8 cellular contexts compared by ENCODE assay signal in genomic region chr11:123430736-123431356, GRCh38. TPM values are rescaled to one million over a fixed set of nuclear protein-coding genes. Genes with fewer than 3 reads are reported as not detected.
DNase-seq lines count a peak whose midpoint lies in the region; TF ChIP-seq lines count a peak whose summit lies in the region.

No MANE protein-coding gene starts in this region.

- H3K27me3 Mint-ChIP-seq in neural crest cell (ENCODE audit: low read depth): peaks cover 31% of the 10 kb centered on the region

- no peaks in the 10 kb centered on the region for H3K36me3 ChIP-seq in H7 (replicated peaks; ENCODE audit: control insufficient read depth, insufficient read depth, low read length)
- no peaks in the 10 kb centered on the region for H3K36me3 ChIP-seq in tibial nerve

- H3K9me3 ChIP-seq in tibial nerve: no peaks in the 10 kb centered on the region

- H3K4me3 ChIP-seq in H7 (ENCODE audit: insufficient read depth, low read depth, low read length) (peak overlapping the region; percentile 94), foreskin fibroblast (ENCODE audit: low read depth in 1 of 2, low read length in 2 of 2) (peak overlapping the region; percentile 78 to 83), tibial nerve (peak overlapping the region; percentile 30 to 60 (median 44))

- peak overlapping the region; percentile 86 for H3K4me3 Mint-ChIP-seq in neural crest cell

- TF ChIP-seq CTCF in foreskin fibroblast (IDR thresholded peaks at IDR 0.05; ENCODE audit: low read depth, low read length): no peak
- TF ChIP-seq CTCF in neural crest cell (conservative IDR thresholded peaks at IDR 0.05): no peak
- TF ChIP-seq CTCF in tibial nerve (IDR thresholded peaks at IDR 0.05): no peak

- peaks cover 0 to 18% (median 2%) of the 10 kb centered on the region in 4 donors for H3K4me1 ChIP-seq in tibial nerve

- TF ChIP-seq POLR2A in tibial nerve (IDR thresholded peaks at IDR 0.05): peak in 1 of 2 donors; percentile 14

- H3K27me3 ChIP-seq in H7 (ENCODE audit: control insufficient read depth, insufficient read depth, low read length) (peaks cover 15% of the 10 kb centered on the region), tibial nerve (peaks cover 0 to 24% of the 10 kb centered on the region in 2 donors)

- no peak overlapping the region for H3K27ac Mint-ChIP-seq in neural crest cell (ENCODE audit: unreplicated experiment)

- TF ChIP-seq EP300 in tibial nerve (IDR thresholded peaks at IDR 0.05): peak in 1 of 2 donors; percentile 23

- H3K4me1 Mint-ChIP-seq in neural crest cell: peaks cover 13% of the 10 kb centered on the region

- H3K36me3 Mint-ChIP-seq in neural crest cell (ENCODE audit: low read depth): no peaks in the 10 kb centered on the region

- peak overlapping the region; percentile 53 to 82 (median 81) for H3K27ac ChIP-seq in tibial nerve

- DNase-seq in Daoy (ENCODE audit: low read depth): peak; percentile 67
- DNase-seq in H7: peak; percentile 79
- peak; percentile 26 to 32 for DNase-seq in NCI-H524 (lab: John Stamatoyannopoulos, UW)
- DNase-seq in activated T-cell treated with anti-CD3 and anti-CD28 coated beads, Interleukin-2, amount 50 U/mL, for 1 hour: peak; percentile 61
- peak in 1 of 2 donors; percentile 55 for DNase-seq in foreskin fibroblast
- peak; percentile 32 for DNase-seq in neural crest cell (ENCODE audit: low read depth, low spot score)
- peak; percentile 40 to 41 for DNase-seq in tibial nerve (ENCODE audit: low spot score in 2 of 2)
- DNase-seq in NCI-H1694 (lab: John Stamatoyannopoulos, UW): no peak

- no peaks in the 10 kb centered on the region for H3K9me3 Mint-ChIP-seq in neural crest cell

- WGBS in tibial nerve, 2 donors: 2 to 4% methylated on average over 21 to 22 of the region's 61 CpGs

RNA-seq across cellular contexts. Expression of gene GRAMD1B, which starts 0.8 kb away (rescaled TPM):
- 2.3 and 4.1 TPM in 2 replicates for total RNA-seq in Daoy (2014; rRNA removed; shearing (Covaris generic))
- total RNA-seq in H7 (2014; rRNA removed; shearing (Covaris generic)): 15.9 and 17.1 TPM in 2 replicates
- total RNA-seq in neural crest cell (8.5 and 8.6 TPM in 2 replicates), tibial nerve (10 to 100 TPM; 27.5 to 37.2 (median 30.6) TPM)

Comparison
In these comparisons a context has a peak if more than half of its experiments do, and no peak if none do; other contexts are left out.
1. H3K4me3 ChIP-seq: peak in every context shown above with its lines; median percentile 94 in H7; 80 in foreskin fibroblast; 44 in tibial nerve.